8 cellular contexts compared by ENCODE assay signal in genomic region chr16:19118938-19119431, GRCh38. TPM values are rescaled to one million over a fixed set of nuclear protein-coding genes. Genes with fewer than 3 reads are reported as not detected.
DNase-seq lines count a peak whose midpoint lies in the region; ATAC-seq and TF ChIP-seq lines count a peak whose summit lies in the region.

No MANE protein-coding gene starts in this region.

- BruUV-seq in PC-9 (replicated peaks; lab: Mats Ljungman, UMichigan), result no TSS peak
- TSS peak; percentile 4 for BruUV-seq in mammary epithelial cell (replicated peaks; lab: Mats Ljungman, UMichigan)

- peaks cover 86% of the 10 kb centered on the region for H3K79me2 ChIP-seq in PC-9 (ENCODE audit: low read depth)
- H3K79me2 ChIP-seq in mammary epithelial cell (ENCODE audit: insufficient read depth, low read length), result peaks cover 78% of the 10 kb centered on the region

- H3K79me1 ChIP-seq in mesenchymal stem cell (replicated peaks; ENCODE audit: low read length, poor library complexity, severe bottlenecking), result peaks cover 15% of the 10 kb centered on the region

- H3K27ac ChIP-seq in PC-9 (peak overlapping the region; percentile 96), mammary epithelial cell (ENCODE audit: insufficient read depth, low read depth, low read length) (peak overlapping the region; percentile 90), mesenchymal stem cell (ENCODE audit: low read length, poor library complexity, severe bottlenecking) (peak overlapping the region; percentile 97)

- CTCF ChIA-PET in PC-9 (lab: Charles Lee) (interaction anchor here (0.6 to 1.3 kb wide), 8 partner anchors 12 to 1181 kb away, joined by 3 to 5 read pairs (median 4); no protein-coding TSS in a partner anchor), mammary epithelial cell (lab: Charles Lee; ENCODE audit: low non-redundant PET) (interaction anchor here (0.9 kb wide), 1 partner anchor 19 kb away, joined by 5 read pairs; no protein-coding TSS in a partner anchor)

- ATAC-seq in GM21423 (IDR thresholded peaks at IDR 0.05; ENCODE audit: unreplicated experiment), result no peak

- in situ Hi-C loops in mammary epithelial cell (cut with MboI; ENCODE audit: low sequenced_read_pairs in 2 of 2) (no loop called here), HAP-1 (cut with MboI; ENCODE audit: low sequenced_read_pairs) (no loop called here)

- dilution Hi-C loops in mammary epithelial cell (cut with HindIII; ENCODE audit: low sequenced_read_pairs), result no loop called here

- POLR2A ChIA-PET in PC-9 (lab: Charles Lee; ENCODE audit: unreplicated experiment), result interaction anchor here (0.5 to 1.4 kb wide), 7 partner anchors 8 to 402 kb away, joined by 3 to 21 read pairs (median 8); no protein-coding TSS in a partner anchor

- no peak overlapping the region for H2BK15ac ChIP-seq in mesenchymal stem cell (ENCODE audit: low read depth, poor library complexity, severe bottlenecking)

- H3K9me2 ChIP-seq in PC-9 (ENCODE audit: insufficient read depth), result no peaks in the 10 kb centered on the region

- WGBS in mammary epithelial cell (ENCODE audit: low coverage, missing lambda C conversion rate), result 13% methylated on average over 6 of the region's 6 CpGs
- 11% methylated on average over 6 of the region's 6 CpGs for WGBS in mesenchymal stem cell

- H4K20me1 ChIP-seq in PC-9 (ENCODE audit: insufficient read depth) (peaks cover 17% of the 10 kb centered on the region), mammary epithelial cell (ENCODE audit: insufficient read depth, low read length) (no peaks in the 10 kb centered on the region)

- peak overlapping the region; percentile 92 for H4K91ac ChIP-seq in mesenchymal stem cell (ENCODE audit: low read length)

- H2AFZ ChIP-seq in PC-9 (no peak overlapping the region), mammary epithelial cell (ENCODE audit: low read depth, low read length) (peak overlapping the region; percentile 61), mesenchymal stem cell (ENCODE audit: low read depth, low read length) (no peak overlapping the region)

- H3K4me2 ChIP-seq in PC-9, result peak overlapping the region; percentile 90
- peak overlapping the region; percentile 94 for H3K4me2 ChIP-seq in mammary epithelial cell (ENCODE audit: insufficient read depth, low read depth, low read length)
- peak overlapping the region; percentile 69 for H3K4me2 ChIP-seq in mesenchymal stem cell (ENCODE audit: low read length, poor library complexity, severe bottlenecking)

- no peak overlapping the region for H3K14ac ChIP-seq in mesenchymal stem cell (ENCODE audit: low read length in 2 of 2)

- H2BK12ac ChIP-seq in mesenchymal stem cell (ENCODE audit: low read length in 2 of 2), result peak overlapping the region in 1 of 2 experiments; percentile 75

- intact Hi-C loops in PC-9 (cut with micrococcal nuclease; ENCODE audit: unreplicated experiment) (loop anchor here (1.0 to 10.0 kb wide), 3 partner anchors 17 to 386 kb away; no protein-coding TSS in a partner anchor), mammary epithelial cell (cut with micrococcal nuclease) (loop anchor here (2.0 kb wide), 1 partner anchor 20 kb away; no protein-coding TSS in a partner anchor)

- peak overlapping the region; percentile 82 to 96 for H3K4ac ChIP-seq in mesenchymal stem cell (ENCODE audit: low read depth in 1 of 2, low read length in 2 of 2)

- peak; percentile 91 for DNase-seq in GM03348 (ENCODE audit: low spot score)
- peak; percentile 73 to 84 for DNase-seq in PC-9
- DNase-seq in mammary epithelial cell, result peak; percentile 81
- peak; percentile 98 for DNase-seq in mesenchymal stem cell
- peak; percentile 63 for DNase-seq in superior temporal gyrus (ENCODE audit: extremely low spot score)
- no peak for DNase-seq in HAP-1 (ENCODE audit: low spot score in 2 of 2)
- DNase-seq in NCI-H1436 (lab: John Stamatoyannopoulos, UW), result no peak

- H3K9ac ChIP-seq in mammary epithelial cell (ENCODE audit: insufficient read depth, low read length), result peak overlapping the region; percentile 91
- H3K9ac ChIP-seq in mesenchymal stem cell (ENCODE audit: low read length), result peak overlapping the region; percentile 93

- peak overlapping the region; percentile 59 for H3K4me3 ChIP-seq in PC-9
- H3K4me3 ChIP-seq in mammary epithelial cell (replicated peaks in 1 of 3; ENCODE audit: insufficient read depth in 1 of 3, low read depth in 2 of 3, low read length in 3 of 3), result peak overlapping the region; percentile 47 to 61 (median 49)
- peak overlapping the region in 1 of 2 experiments; percentile 78 for H3K4me3 ChIP-seq in mesenchymal stem cell (ENCODE audit: insufficient read depth in 1 of 2, low read depth in 1 of 2, low read length in 2 of 2)
- H3K4me3 ChIP-seq in HAP-1, result no peak overlapping the region

- peaks cover 66% of the 10 kb centered on the region for H3K4me1 ChIP-seq in PC-9 (replicated peaks; ENCODE audit: insufficient read depth)
- H3K4me1 ChIP-seq in mammary epithelial cell (ENCODE audit: insufficient read depth, low read length), result peaks cover 69% of the 10 kb centered on the region
- peaks cover 21% of the 10 kb centered on the region for H3K4me1 ChIP-seq in mesenchymal stem cell (ENCODE audit: control insufficient read depth, insufficient read depth, low read depth, low read length)
- H3K4me1 ChIP-seq in HAP-1, result peaks cover 6% of the 10 kb centered on the region

- H3K18ac ChIP-seq in mesenchymal stem cell (ENCODE audit: low read depth in 1 of 2, low read length in 2 of 2), result peak overlapping the region; percentile 86 to 91

- TF ChIP-seq CTCF in PC-9 (conservative IDR thresholded peaks at IDR 0.05) (no peak), mammary epithelial cell (conservative IDR thresholded peaks at IDR 0.05 in 1 of 2, IDR thresholded peaks at IDR 0.05 in 1 of 2; ENCODE audit: extremely low read depth in 1 of 2, insufficient read depth in 1 of 2, low read depth in 1 of 2, low read length in 2 of 2) (no peak)

- H3K23ac ChIP-seq in mesenchymal stem cell (ENCODE audit: low read length in 2 of 2), result no peak overlapping the region

- H3K36me3 ChIP-seq in PC-9 (ENCODE audit: low read depth), result peaks cover 35% of the 10 kb centered on the region
- no peaks in the 10 kb centered on the region for H3K36me3 ChIP-seq in mammary epithelial cell (ENCODE audit: insufficient read depth, low read length)
- H3K36me3 ChIP-seq in mesenchymal stem cell (ENCODE audit: control insufficient read depth in 1 of 2, insufficient read depth in 2 of 2, low read depth in 1 of 2, low read length in 2 of 2), result peaks cover 25 to 36% of the 10 kb centered on the region in 2 experiments
- peaks cover 5% of the 10 kb centered on the region; the same call in 1 of the 2 replicates for H3K36me3 ChIP-seq in HAP-1 (replicated peaks)

- peaks cover 75% of the 10 kb centered on the region for H3F3A ChIP-seq in PC-9 (ENCODE audit: insufficient read depth, low read depth)

- peak overlapping the region; percentile 89 for H2BK5ac ChIP-seq in mesenchymal stem cell (ENCODE audit: low read depth, low read length, poor library complexity, severe bottlenecking)

- peak overlapping the region; percentile 31 for H4K8ac ChIP-seq in mesenchymal stem cell (ENCODE audit: low read length)

- H3K27me3 ChIP-seq in PC-9 (ENCODE audit: insufficient read depth, low read depth), result no peaks in the 10 kb centered on the region
- H3K27me3 ChIP-seq in mammary epithelial cell (ENCODE audit: insufficient read depth, low read length), result no peaks in the 10 kb centered on the region
- H3K27me3 ChIP-seq in mesenchymal stem cell (ENCODE audit: control insufficient read depth in 1 of 2, insufficient read depth in 1 of 2, low read length in 2 of 2), result no peaks in the 10 kb centered on the region
- no peaks in the 10 kb centered on the region for H3K27me3 ChIP-seq in HAP-1 (ENCODE audit: low read depth)

- H2BK120ac ChIP-seq in mesenchymal stem cell (ENCODE audit: low read depth, low read length), result peak overlapping the region; percentile 98

- H3K9me3 ChIP-seq in PC-9 (ENCODE audit: insufficient read depth, low read depth) (no peaks in the 10 kb centered on the region), mammary epithelial cell (replicated peaks; ENCODE audit: insufficient read depth, low read length) (no peaks in the 10 kb centered on the region), mesenchymal stem cell (ENCODE audit: control insufficient read depth, low read length) (no peaks in the 10 kb centered on the region), HAP-1 (no peaks in the 10 kb centered on the region)

- H2AK5ac ChIP-seq in mesenchymal stem cell (ENCODE audit: low read length, severe bottlenecking), result peak overlapping the region; percentile 85

RNA-seq across cellular contexts. Expression of gene ITPRIPL2, which starts 5.2 kb away (rescaled TPM):
- 117 and 142 TPM in 2 replicates for total RNA-seq in PC-9 (2021)
- 10 to 100 TPM; 44.0 to 53.3 TPM for total RNA-seq in mammary epithelial cell
- 12.9 TPM for polyA plus RNA-seq in mammary epithelial cell
- polyA minus RNA-seq in mammary epithelial cell, result 27.9 TPM
- polyA plus RNA-seq in mesenchymal stem cell (2013, experiment 1 of 2), result 33.8 TPM
- 33.2 TPM for polyA plus RNA-seq in mesenchymal stem cell (2013, experiment 2 of 2)

RNA-seq across cellular contexts. Expression of gene SYT17, which starts 49.1 kb away (rescaled TPM):
- total RNA-seq in PC-9 (2021) (36.6 and 45.2 TPM in 2 replicates), mammary epithelial cell (under 1 TPM; 0.17 to 0.24 TPM)
- polyA plus RNA-seq in mammary epithelial cell, result 0.12 TPM
- not detected for polyA minus RNA-seq in mammary epithelial cell
- polyA plus RNA-seq in mesenchymal stem cell (2013, experiment 1 of 2), result 5.4 TPM
- 5.0 TPM for polyA plus RNA-seq in mesenchymal stem cell (2013, experiment 2 of 2)

RNA-seq across cellular contexts. Expression of gene COQ7, which starts 51.6 kb away (rescaled TPM):
- total RNA-seq in PC-9 (2021) (26.9 and 30.7 TPM in 2 replicates), mammary epithelial cell (10 to 100 TPM in 1 of 2 donors, 1 to 10 TPM in 1; 6.7 to 15.7 TPM)
- 8.5 TPM for polyA plus RNA-seq in mammary epithelial cell
- 16.2 TPM for polyA minus RNA-seq in mammary epithelial cell
- 8.4 TPM for polyA plus RNA-seq in mesenchymal stem cell (2013, experiment 1 of 2)
- 8.5 TPM for polyA plus RNA-seq in mesenchymal stem cell (2013, experiment 2 of 2)

Comparison
In these comparisons a context has a peak if more than half of its experiments do, and no peak if none do; other contexts are left out.
1. DNase-seq: peak in GM03348 (single experiment), PC-9 (2 of 2), mammary epithelial cell (single experiment), mesenchymal stem cell (single experiment) and superior temporal gyrus (single experiment); none in HAP-1 (0 of 2) and NCI-H1436 (single experiment).
2. RNA of gene SYT17, which starts 49.1 kb away (total RNA-seq): 36.6 to 45.2 TPM in PC-9; 0.17 to 0.24 TPM in mammary epithelial cell; every median in the first group is over 10 times any median in the second.
3. Peak in every context shown above with its lines, with median percentiles within 50 percentile points of each other: H3K27ac ChIP-seq and H3K4me2 ChIP-seq.